8 cellular contexts compared by ENCODE assay signal in genomic region chr3:36707623-36708409, GRCh38. TPM values are rescaled to one million over a fixed set of nuclear protein-coding genes. Genes with fewer than 3 reads are reported as not detected.
DNase-seq lines count a peak whose midpoint lies in the region; ATAC-seq and TF ChIP-seq lines count a peak whose summit lies in the region.

No MANE protein-coding gene starts in this region.

- peak; percentile 67 for TF ChIP-seq CTCF in CD14-positive monocyte (IDR thresholded peaks at IDR 0.05)

- H3K27me3 Mint-ChIP-seq in CD14-positive monocyte (ENCODE audit: low read depth in 3 of 3) = peaks cover 0 to 4% (median 0%) of the 10 kb centered on the region in 3 donors

- no peaks in the 10 kb centered on the region for H3K9me3 ChIP-seq in MG63

- no peaks in the 10 kb centered on the region for H3K36me3 Mint-ChIP-seq in CD14-positive monocyte

- intact Hi-C loops in CD14-positive monocyte (cut with micrococcal nuclease) = no loop called here

- H3K9me3 Mint-ChIP-seq in CD14-positive monocyte = peaks cover 0 to 2% (median 0%) of the 10 kb centered on the region in 7 donors

- no peaks in the 10 kb centered on the region for H3K36me3 ChIP-seq in MG63

- DNase-seq in CD14-positive monocyte (ENCODE audit: low spot score) = peak; percentile 80
- peak; percentile 48 for DNase-seq in MG63
- peak; percentile 75 to 89 for DNase-seq in erythroblast (lab: John Stamatoyannopoulos, UW)
- no peak for DNase-seq in NCI-H510A (lab: John Stamatoyannopoulos, UW)
- no peak for DNase-seq in activated effector memory CD4-positive, alpha-beta T cell treated with Interleukin-2 at 50 U/mL for 16 hours
- DNase-seq in T-helper 1 cell = no peak

- no peak overlapping the region for H3K4me3 Mint-ChIP-seq in CD14-positive monocyte

- H3K4me3 ChIP-seq in MG63 = no peak overlapping the region

- H3K4me1 Mint-ChIP-seq in CD14-positive monocyte = peaks cover 12% of the 10 kb centered on the region

- peak overlapping the region in 3 of 7 donors; percentile 42 to 70 (median 57) for H3K27ac Mint-ChIP-seq in CD14-positive monocyte

- ATAC-seq in GM21526 (IDR thresholded peaks at IDR 0.05; ENCODE audit: low FRiP score, unreplicated experiment) = peak; percentile 67
- ATAC-seq in GM21723 (IDR thresholded peaks at IDR 0.05; ENCODE audit: unreplicated experiment) = no peak

- H3K27me3 ChIP-seq in MG63 = no peaks in the 10 kb centered on the region

- no peak for TF ChIP-seq POLR2A in erythroblast (IDR thresholded peaks at IDR 0.05; ENCODE audit: low read length)

RNA-seq across cellular contexts. Expression of gene DCLK3, which starts 56.5 kb away (rescaled TPM):
- not detected for polyA plus RNA-seq in CD14-positive monocyte
- total RNA-seq in MG63 (2014; rRNA removed; shearing (Covaris generic); ENCODE audit: low replicate concordance) = not detected in 2 replicates

Comparison
In these comparisons a context has a peak if more than half of its experiments do, and no peak if none do; other contexts are left out.
1. DNase-seq: peak in CD14-positive monocyte (single experiment), MG63 (single experiment) and erythroblast (2 of 2); none in NCI-H510A (single experiment), activated effector memory CD4-positive, alpha-beta T cell treated with Interleukin-2 at 50 U/mL for 16 hours (single experiment) and T-helper 1 cell (0 of 5).